11 cellular contexts compared by ENCODE assay signal in genomic region chr17:55416470-55417052, GRCh38. TPM values are rescaled to one million over a fixed set of nuclear protein-coding genes. Genes with fewer than 3 reads are reported as not detected.
DNase-seq lines count a peak whose midpoint lies in the region; ATAC-seq lines count a peak whose summit lies in the region.
"Had no signal": no experiment of that assay in that cellular context is flagged by ENCODE, and none has a peak within 500 bp of the region (broad histone marks: within the 10 kb centered on the region; RNA-seq: fewer than 3 reads in every experiment).

No MANE protein-coding gene starts in this region.

- H3K27ac ChIP-seq in right cardiac atrium (ENCODE audit: low read length) = peak overlapping the region; percentile 75

- no peaks in the 10 kb centered on the region for H3K27me3 ChIP-seq in right cardiac atrium (ENCODE audit: control insufficient read depth, insufficient read depth)

- no peak for DNase-seq in activated T-cell treated with anti-CD3 and anti-CD28 coated beads, Interleukin-2, amount 50 U/mL, for 72 hours
- no peak for DNase-seq in activated T-cell treated with anti-CD3 and anti-CD28 coated beads, Interleukin-2, amount 50 U/mL, for 4 hours
- DNase-seq in right cardiac atrium (no peak), medulla oblongata (ENCODE audit: extremely low spot score) (no peak)
- DNase-seq in stimulated activated naive B cell treated with anti-CD40 and anti-IgM and Interleukin-4, amounts not matched to agents 10 μg/mL and 1 μg/mL and 100 μg/mL, for 72 hours = no peak
- DNase-seq: activated effector memory CD4-positive, alpha-beta T cell treated with Interleukin-2 at 50 U/mL for 16 hours; hippocampal formation; mucosa of descending colon had no signal

- H3K36me3 Mint-ChIP-seq in activated T-cell treated with anti-CD3 and anti-CD28 coated beads, Interleukin-2, amount 50 U/mL, for 72 hours (ENCODE audit: insufficient read depth in 2 of 2) = peaks cover 15 to 25% of the 10 kb centered on the region in 2 donors
- peaks cover 7% of the 10 kb centered on the region for H3K36me3 Mint-ChIP-seq in activated T-cell treated with anti-CD3 and anti-CD28 coated beads, Interleukin-2, amount 50 U/mL, for 4 hours (ENCODE audit: insufficient read depth)
- peaks cover 8% of the 10 kb centered on the region for H3K36me3 Mint-ChIP-seq in activated naive CD8-positive, alpha-beta T cell
- H3K36me3 Mint-ChIP-seq in stimulated activated naive B cell treated with anti-CD40 and anti-IgM and Interleukin-4, amounts not matched to agents 10 μg/mL and 1 μg/mL and 100 μg/mL, for 72 hours = peaks cover 31 to 43% of the 10 kb centered on the region in 2 donors

- H3K9me3 Mint-ChIP-seq in activated T-cell treated with anti-CD3 and anti-CD28 coated beads, Interleukin-2, amount 50 U/mL, for 72 hours = no peaks in the 10 kb centered on the region
- no peaks in the 10 kb centered on the region for H3K9me3 Mint-ChIP-seq in activated T-cell treated with anti-CD3 and anti-CD28 coated beads, Interleukin-2, amount 50 U/mL, for 4 hours
- peaks cover 3% of the 10 kb centered on the region for H3K9me3 Mint-ChIP-seq in activated naive CD8-positive, alpha-beta T cell (ENCODE audit: low read depth)
- H3K9me3 Mint-ChIP-seq in stimulated activated naive B cell treated with anti-CD40 and anti-IgM and Interleukin-4, amounts not matched to agents 10 μg/mL and 1 μg/mL and 100 μg/mL, for 72 hours = no peaks in the 10 kb centered on the region

- H3K4me3 ChIP-seq in right cardiac atrium (ENCODE audit: low read length) = no peak overlapping the region
- H3K4me3 ChIP-seq: mucosa of descending colon had no signal

- peak overlapping the region; percentile 52 to 64 for H3K4me3 Mint-ChIP-seq in activated T-cell treated with anti-CD3 and anti-CD28 coated beads, Interleukin-2, amount 50 U/mL, for 72 hours
- H3K4me3 Mint-ChIP-seq in activated T-cell treated with anti-CD3 and anti-CD28 coated beads, Interleukin-2, amount 50 U/mL, for 4 hours = no peak overlapping the region
- H3K4me3 Mint-ChIP-seq in activated naive CD8-positive, alpha-beta T cell = no peak overlapping the region
- peak overlapping the region; percentile 14 to 66 for H3K4me3 Mint-ChIP-seq in stimulated activated naive B cell treated with anti-CD40 and anti-IgM and Interleukin-4, amounts not matched to agents 10 μg/mL and 1 μg/mL and 100 μg/mL, for 72 hours

- no peaks in the 10 kb centered on the region for H3K9me3 ChIP-seq in right cardiac atrium (ENCODE audit: control insufficient read depth, low read length)
- H3K9me3 ChIP-seq: mucosa of descending colon had no signal

- H3K4me1 Mint-ChIP-seq in activated T-cell treated with anti-CD3 and anti-CD28 coated beads, Interleukin-2, amount 50 U/mL, for 72 hours (ENCODE audit: low read depth) = peaks cover 49% of the 10 kb centered on the region
- peaks cover 51% of the 10 kb centered on the region for H3K4me1 Mint-ChIP-seq in activated T-cell treated with anti-CD3 and anti-CD28 coated beads, Interleukin-2, amount 50 U/mL, for 4 hours (ENCODE audit: low read depth)
- peaks cover 62% of the 10 kb centered on the region for H3K4me1 Mint-ChIP-seq in activated naive CD8-positive, alpha-beta T cell (ENCODE audit: low read depth)
- H3K4me1 Mint-ChIP-seq in stimulated activated naive B cell treated with anti-CD40 and anti-IgM and Interleukin-4, amounts not matched to agents 10 μg/mL and 1 μg/mL and 100 μg/mL, for 72 hours = peaks cover 37 to 46% of the 10 kb centered on the region in 2 donors

- peak overlapping the region; percentile 75 for H3K27ac Mint-ChIP-seq in activated T-cell treated with anti-CD3 and anti-CD28 coated beads, Interleukin-2, amount 50 U/mL, for 72 hours
- peak overlapping the region; percentile 54 for H3K27ac Mint-ChIP-seq in activated naive CD8-positive, alpha-beta T cell
- H3K27ac Mint-ChIP-seq in stimulated activated naive B cell treated with anti-CD40 and anti-IgM and Interleukin-4, amounts not matched to agents 10 μg/mL and 1 μg/mL and 100 μg/mL, for 72 hours = peak overlapping the region; percentile 80

- intact Hi-C loops in right cardiac atrium (cut with DNase I) = no loop called here

- ATAC-seq in activated T-cell treated with anti-CD3 and anti-CD28 coated beads, Interleukin-2, amount 50 U/mL, for 72 hours (replicated peaks in 1 of 2) = peak in 1 of 2 donors; percentile 22
- ATAC-seq in activated T-cell treated with anti-CD3 and anti-CD28 coated beads, Interleukin-2, amount 50 U/mL, for 4 hours = no peak
- ATAC-seq in right cardiac atrium = no peak
- ATAC-seq in stimulated activated naive B cell treated with anti-CD40 and anti-IgM and Interleukin-4, amounts not matched to agents 10 μg/mL and 1 μg/mL and 100 μg/mL, for 72 hours (replicated peaks) = no peak
- ATAC-seq in GM18517 (IDR thresholded peaks at IDR 0.05; ENCODE audit: unreplicated experiment) = no peak
- no peak for ATAC-seq in HG02973 (IDR thresholded peaks at IDR 0.05; ENCODE audit: unreplicated experiment)
- ATAC-seq: mucosa of descending colon had no signal

- no peaks in the 10 kb centered on the region for H3K27me3 Mint-ChIP-seq in activated T-cell treated with anti-CD3 and anti-CD28 coated beads, Interleukin-2, amount 50 U/mL, for 72 hours (ENCODE audit: low read depth)
- H3K27me3 Mint-ChIP-seq in activated T-cell treated with anti-CD3 and anti-CD28 coated beads, Interleukin-2, amount 50 U/mL, for 4 hours (ENCODE audit: low read depth) = no peaks in the 10 kb centered on the region
- no peaks in the 10 kb centered on the region for H3K27me3 Mint-ChIP-seq in activated naive CD8-positive, alpha-beta T cell
- no peaks in the 10 kb centered on the region for H3K27me3 Mint-ChIP-seq in stimulated activated naive B cell treated with anti-CD40 and anti-IgM and Interleukin-4, amounts not matched to agents 10 μg/mL and 1 μg/mL and 100 μg/mL, for 72 hours

- 56% methylated on average over 4 of the region's 4 CpGs for WGBS in right cardiac atrium

- H3K4me1 ChIP-seq in right cardiac atrium (ENCODE audit: control insufficient read depth, insufficient read depth, low read length) = peaks cover 7% of the 10 kb centered on the region

RNA-seq across cellular contexts. Expression of gene MMD, which starts 5.1 kb away (rescaled TPM):
- total RNA-seq in activated T-cell treated with anti-CD3 and anti-CD28 coated beads, Interleukin-2, amount 50 U/mL, for 72 hours = 10 to 100 TPM; 35.0 to 39.3 TPM
- total RNA-seq in activated T-cell treated with anti-CD3 and anti-CD28 coated beads, Interleukin-2, amount 50 U/mL, for 4 hours = 10 to 100 TPM; 10.8 to 12.6 (median 12.4) TPM
- 10 to 100 TPM; 10.3 to 19.0 (median 11.5) TPM for total RNA-seq in right cardiac atrium
- 10.5 TPM for polyA plus RNA-seq in right cardiac atrium

Comparison
In these comparisons a context has a peak if more than half of its experiments do, and no peak if none do; other contexts are left out.
1. H3K4me3 Mint-ChIP-seq: peak in activated T-cell treated with anti-CD3 and anti-CD28 coated beads, Interleukin-2, amount 50 U/mL, for 72 hours (2 of 2) and stimulated activated naive B cell treated with anti-CD40 and anti-IgM and Interleukin-4, amounts not matched to agents 10 μg/mL and 1 μg/mL and 100 μg/mL, for 72 hours (2 of 2); none in activated T-cell treated with anti-CD3 and anti-CD28 coated beads, Interleukin-2, amount 50 U/mL, for 4 hours (single experiment) and activated naive CD8-positive, alpha-beta T cell (single experiment).
2. Peak in every context shown above with its lines, with median percentiles within 50 percentile points of each other: H3K27ac Mint-ChIP-seq.